ENCODE assay signal across 13 cellular contexts in genomic region chr4:7778524-7779193, GRCh38.
DNase-seq lines count a peak whose midpoint lies in the region; ATAC-seq and TF ChIP-seq lines count a peak whose summit lies in the region.
"Had no signal": no experiment of that assay in that cellular context is flagged by ENCODE, and none has a peak within 500 bp of the region (broad histone marks: within the 10 kb centered on the region; RNA-seq: fewer than 3 reads in every experiment).

No MANE protein-coding gene starts in this region.

- H3K9me3 ChIP-seq in cardiac muscle cell (ENCODE audit: low read depth) (no peaks in the 10 kb centered on the region), mesenchymal stem cell (ENCODE audit: control insufficient read depth, low read length) (no peaks in the 10 kb centered on the region)
- H3K9me3 ChIP-seq: BLaER1 had no signal

- no peak overlapping the region for H3K14ac ChIP-seq in mesenchymal stem cell (ENCODE audit: low read length in 2 of 2)

- no peak for TF ChIP-seq CTCF in cardiac muscle cell (IDR thresholded peaks at IDR 0.05; ENCODE audit: low read depth, low read length)
- TF ChIP-seq CTCF in chondrocyte (IDR thresholded peaks at IDR 0.05), result no peak
- no peak for TF ChIP-seq CTCF in type B pancreatic cell (conservative IDR thresholded peaks at IDR 0.05)
- no peak for TF ChIP-seq CTCF in GM13976 (IDR thresholded peaks at IDR 0.05; ENCODE audit: borderline replicate concordance, control extremely low read depth, extremely low read depth, insufficient read depth, missing control alignments)

- H2BK5ac ChIP-seq in mesenchymal stem cell (ENCODE audit: low read depth, low read length, poor library complexity, severe bottlenecking), result no peak overlapping the region

- H3K4me3 Mint-ChIP-seq in chondrocyte (ENCODE audit: unreplicated experiment) (no peak overlapping the region), type B pancreatic cell (peak overlapping the region; percentile 54)
- H3K4me3 Mint-ChIP-seq: activated CD8-positive, alpha-beta memory T cell treated with anti-CD3 and anti-CD28 coated beads, Interleukin-2, amount 10 ng/mL, durations not matched to agents 7 days and 5 days; naive B cell had no signal

- H3K4me1 ChIP-seq in cardiac muscle cell (ENCODE audit: low read depth) (peaks cover 37% of the 10 kb centered on the region), mesenchymal stem cell (ENCODE audit: control insufficient read depth, insufficient read depth, low read depth, low read length) (peaks cover 8% of the 10 kb centered on the region)

- no peak overlapping the region for H4K8ac ChIP-seq in mesenchymal stem cell (ENCODE audit: low read length)

- H3K36me3 Mint-ChIP-seq in chondrocyte (ENCODE audit: low read depth), result peaks cover 47% of the 10 kb centered on the region
- peaks cover 40% of the 10 kb centered on the region for H3K36me3 Mint-ChIP-seq in type B pancreatic cell
- H3K36me3 Mint-ChIP-seq: naive B cell had no signal

- H2AFZ ChIP-seq in mesenchymal stem cell (ENCODE audit: low read depth, low read length), result no peak overlapping the region

- no peaks in the 10 kb centered on the region for H3K9me3 Mint-ChIP-seq in chondrocyte (ENCODE audit: low read depth)
- H3K9me3 Mint-ChIP-seq in type B pancreatic cell, result no peaks in the 10 kb centered on the region
- H3K9me3 Mint-ChIP-seq: naive B cell had no signal

- peak overlapping the region; percentile 67 for H3K27ac ChIP-seq in cardiac muscle cell
- H3K27ac ChIP-seq in mesenchymal stem cell (ENCODE audit: low read length, poor library complexity, severe bottlenecking), result no peak overlapping the region
- H3K27ac ChIP-seq: BLaER1 had no signal

- H3K23ac ChIP-seq in mesenchymal stem cell (ENCODE audit: low read length in 2 of 2), result no peak overlapping the region

- no peak overlapping the region for H2BK15ac ChIP-seq in mesenchymal stem cell (ENCODE audit: low read depth, poor library complexity, severe bottlenecking)

- H3K36me3 ChIP-seq in cardiac muscle cell, result peaks cover 10% of the 10 kb centered on the region
- peaks cover 56 to 81% of the 10 kb centered on the region in 2 experiments for H3K36me3 ChIP-seq in mesenchymal stem cell (ENCODE audit: control insufficient read depth in 1 of 2, insufficient read depth in 2 of 2, low read depth in 1 of 2, low read length in 2 of 2)

- H2AK5ac ChIP-seq in mesenchymal stem cell (ENCODE audit: low read length, severe bottlenecking), result no peak overlapping the region

- H3K9ac ChIP-seq in mesenchymal stem cell (ENCODE audit: low read length), result peak overlapping the region; percentile 59
- H3K9ac ChIP-seq: BLaER1 had no signal

- no peak for DNase-seq in cardiac muscle cell (ENCODE audit: low read depth in 1 of 2, low spot score in 1 of 2)
- no peak for DNase-seq in Right ventricle myocardium inferior (ENCODE audit: missing footprints)
- peak; percentile 52 for DNase-seq in chondrocyte (ENCODE audit: low spot score)
- peak; percentile 10 for DNase-seq in mesenchymal stem cell
- no peak for DNase-seq in type B pancreatic cell (ENCODE audit: extremely low spot score, unreplicated experiment)
- DNase-seq in GM13976 (ENCODE audit: low spot score), result no peak
- DNase-seq in DMS153 treated with DMSO at 0.1 percent for 48 hours (lab: John Stamatoyannopoulos, UW; ENCODE audit: unreplicated experiment), result no peak
- DNase-seq: activated CD8-positive, alpha-beta memory T cell treated with anti-CD3 and anti-CD28 coated beads, Interleukin-2, amount 10 ng/mL, durations not matched to agents 7 days and 5 days; Karpas-422; naive B cell; NCI-H2107 had no signal

- H3K27ac Mint-ChIP-seq in chondrocyte (ENCODE audit: unreplicated experiment) (peak overlapping the region; percentile 76), type B pancreatic cell (peak overlapping the region; percentile 35)
- H3K27ac Mint-ChIP-seq: activated CD8-positive, alpha-beta memory T cell treated with anti-CD3 and anti-CD28 coated beads, Interleukin-2, amount 10 ng/mL, durations not matched to agents 7 days and 5 days; naive B cell had no signal

- H3K4ac ChIP-seq in mesenchymal stem cell (ENCODE audit: low read depth in 1 of 2, low read length in 2 of 2), result no peak overlapping the region

- WGBS in mesenchymal stem cell, result 99% methylated on average over 16 of the region's 18 CpGs

- peaks cover 43% of the 10 kb centered on the region for H3K79me1 ChIP-seq in mesenchymal stem cell (replicated peaks; ENCODE audit: low read length, poor library complexity, severe bottlenecking)

- H3K18ac ChIP-seq in mesenchymal stem cell (ENCODE audit: low read depth in 1 of 2, low read length in 2 of 2), result no peak overlapping the region

- no peaks in the 10 kb centered on the region for H3K27me3 ChIP-seq in cardiac muscle cell
- H3K27me3 ChIP-seq in mesenchymal stem cell (ENCODE audit: control insufficient read depth in 1 of 2, insufficient read depth in 1 of 2, low read length in 2 of 2), result no peaks in the 10 kb centered on the region
- H3K27me3 ChIP-seq: BLaER1 had no signal

- H3K4me1 Mint-ChIP-seq in chondrocyte (ENCODE audit: low read depth), result peaks cover 44% of the 10 kb centered on the region
- H3K4me1 Mint-ChIP-seq in type B pancreatic cell (ENCODE audit: unreplicated experiment), result peaks cover 19% of the 10 kb centered on the region
- H3K4me1 Mint-ChIP-seq: naive B cell had no signal

- H3K4me3 ChIP-seq in cardiac muscle cell, result no peak overlapping the region
- H3K4me3 ChIP-seq in mesenchymal stem cell (ENCODE audit: insufficient read depth in 1 of 2, low read depth in 1 of 2, low read length in 2 of 2), result peak overlapping the region in 1 of 2 experiments; percentile 64
- H3K4me3 ChIP-seq: BLaER1 had no signal

- in situ Hi-C loops in GM13976 (cut with MboI; ENCODE audit: low sequenced_read_pairs, unreplicated experiment), result no loop called here

- no peak overlapping the region for H2BK120ac ChIP-seq in mesenchymal stem cell (ENCODE audit: low read depth, low read length)

- ATAC-seq in Right ventricle myocardium inferior (no peak), HG03045 (IDR thresholded peaks at IDR 0.05; ENCODE audit: unreplicated experiment) (no peak)
- ATAC-seq: activated CD8-positive, alpha-beta memory T cell treated with anti-CD3 and anti-CD28 coated beads, Interleukin-2, amount 10 ng/mL, durations not matched to agents 7 days and 5 days had no signal

- H3K27me3 Mint-ChIP-seq in chondrocyte (ENCODE audit: low read depth) (no peaks in the 10 kb centered on the region), type B pancreatic cell (no peaks in the 10 kb centered on the region)
- H3K27me3 Mint-ChIP-seq: activated CD8-positive, alpha-beta memory T cell treated with anti-CD3 and anti-CD28 coated beads, Interleukin-2, amount 10 ng/mL, durations not matched to agents 7 days and 5 days had no signal

- H3K4me2 ChIP-seq in mesenchymal stem cell (ENCODE audit: low read length, poor library complexity, severe bottlenecking), result no peak overlapping the region
- H3K4me2 ChIP-seq: BLaER1 had no signal

- intact Hi-C loops in Right ventricle myocardium inferior (cut with DNase I), result no loop called here

- no peak overlapping the region for H2BK12ac ChIP-seq in mesenchymal stem cell (ENCODE audit: low read length in 2 of 2)

- H4K91ac ChIP-seq in mesenchymal stem cell (ENCODE audit: low read length), result no peak overlapping the region

Comparison
In these comparisons a context has a peak if more than half of its experiments do, and no peak if none do; other contexts are left out.
1. DNase-seq: peak in chondrocyte (single experiment) and mesenchymal stem cell (single experiment); none in cardiac muscle cell (0 of 2), Right ventricle myocardium inferior (single experiment), type B pancreatic cell (single experiment), GM13976 (single experiment) and DMS153 treated with DMSO at 0.1 percent for 48 hours (single experiment).